15 cellular contexts compared by ENCODE assay signal in the genomic region with DNA sequence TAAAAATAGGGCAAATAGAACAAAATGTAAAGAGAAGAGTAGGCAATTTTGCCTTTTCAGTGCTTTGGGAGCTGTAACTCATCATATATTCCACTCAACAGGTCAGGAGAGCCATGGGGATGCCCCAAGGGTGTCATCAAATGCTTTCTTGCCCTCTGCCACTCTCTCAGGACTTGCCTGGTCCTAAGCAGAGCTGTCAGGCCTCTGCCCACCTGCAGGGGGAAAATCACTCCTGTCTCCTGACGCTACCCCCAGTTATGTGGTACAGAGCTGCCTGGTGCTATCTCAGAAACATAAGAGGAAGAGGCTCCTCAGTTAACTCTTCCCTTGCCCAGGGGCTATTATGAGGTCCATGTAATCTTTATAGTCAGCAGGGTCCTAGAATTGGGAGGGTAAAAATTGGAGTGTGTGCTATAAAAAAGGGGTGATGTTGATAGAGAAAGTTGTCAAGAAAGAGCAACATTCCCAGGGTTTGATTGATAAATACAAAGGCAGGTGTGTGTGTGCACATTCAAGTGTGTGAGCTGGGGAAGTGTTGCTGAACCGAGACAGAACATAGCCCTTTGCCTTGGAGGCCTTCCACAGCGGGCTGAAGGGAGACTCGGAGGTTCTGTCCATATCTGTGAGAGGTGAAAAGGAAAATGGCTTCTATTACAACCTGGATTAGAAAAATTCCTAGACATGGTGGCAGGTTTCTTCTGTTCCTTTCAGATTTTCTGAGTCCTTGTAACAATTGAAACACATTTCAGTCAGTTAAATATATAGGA. TPM values are rescaled to one million over a fixed set of nuclear protein-coding genes. Genes with fewer than 3 reads are reported as not detected.
DNase-seq lines count a peak whose midpoint lies in the region; ATAC-seq and TF ChIP-seq lines count a peak whose summit lies in the region.
"Had no signal": no experiment of that assay in that cellular context is flagged by ENCODE, and none has a peak within 500 bp of the region (broad histone marks: within the 10 kb centered on the region; RNA-seq: fewer than 3 reads in every experiment).

No MANE protein-coding gene starts in this region.

- no peak overlapping the region for H3K4me3 Mint-ChIP-seq in glutamatergic neuron (ENCODE audit: unreplicated experiment)
- H3K4me3 Mint-ChIP-seq: CD4-positive, alpha-beta memory T cell; naive thymus-derived CD8-positive, alpha-beta T cell had no signal

- DNase-seq in DMS53 (lab: John Stamatoyannopoulos, UW) (peak; percentile 30), DMS53 treated with DMSO at 0.1 percent for 48 hours (lab: John Stamatoyannopoulos, UW; ENCODE audit: unreplicated experiment) (no peak), SW480 (ENCODE audit: low spot score) (peak; percentile 13), glutamatergic neuron (peak; percentile 24), renal cortical epithelial cell (ENCODE audit: low read depth) (peak; percentile 46), DMS 273 (lab: John Stamatoyannopoulos, UW; ENCODE audit: unreplicated experiment) (no peak)
- no peak for DNase-seq in activated CD4-positive, alpha-beta T cell treated with anti-CD3 and anti-CD28 coated beads, Interleukin-2, amount 50 U/mL, for 48 hours
- DNase-seq: activated CD4-positive, alpha-beta T cell treated with anti-CD3 and anti-CD28 coated beads, Interleukin-2, amount 50 U/mL, for 4 hours; activated effector memory CD4-positive, alpha-beta T cell treated with Interleukin-2 at 50 U/mL for 16 hours; body of pancreas; CD4-positive, alpha-beta memory T cell; GF-D8; naive thymus-derived CD8-positive, alpha-beta T cell; PC-9 had no signal

- ATAC-seq in HG02759 (IDR thresholded peaks at IDR 0.05; ENCODE audit: unreplicated experiment), result no peak
- ATAC-seq: body of pancreas; naive thymus-derived CD8-positive, alpha-beta T cell had no signal

- no peaks in the 10 kb centered on the region for H3K36me3 Mint-ChIP-seq in glutamatergic neuron (ENCODE audit: unreplicated experiment)
- H3K36me3 Mint-ChIP-seq: CD4-positive, alpha-beta memory T cell; naive thymus-derived CD8-positive, alpha-beta T cell had no signal

- H3K27me3 Mint-ChIP-seq in glutamatergic neuron (ENCODE audit: unreplicated experiment), result no peaks in the 10 kb centered on the region

- H3K27ac Mint-ChIP-seq in glutamatergic neuron (ENCODE audit: unreplicated experiment), result no peak overlapping the region
- H3K27ac Mint-ChIP-seq: CD4-positive, alpha-beta memory T cell; naive thymus-derived CD8-positive, alpha-beta T cell had no signal

- H3K9me3 Mint-ChIP-seq in glutamatergic neuron (ENCODE audit: unreplicated experiment), result no peaks in the 10 kb centered on the region
- H3K9me3 Mint-ChIP-seq: CD4-positive, alpha-beta memory T cell; naive thymus-derived CD8-positive, alpha-beta T cell had no signal

- H3K4me1 Mint-ChIP-seq in glutamatergic neuron (ENCODE audit: low read depth, unreplicated experiment), result peaks cover 16% of the 10 kb centered on the region
- H3K4me1 Mint-ChIP-seq: naive thymus-derived CD8-positive, alpha-beta T cell had no signal

- peak; percentile 25 for TF ChIP-seq CTCF in glutamatergic neuron (IDR thresholded peaks at IDR 0.05; ENCODE audit: partially characterized antibody, unreplicated experiment)

RNA-seq across cellular contexts. Expression of a gene that starts 25.4 kb away (rescaled TPM):
- 23.9 TPM for total RNA-seq in glutamatergic neuron (ENCODE audit: unreplicated experiment)
- 103 and 263 TPM in 2 replicates for total RNA-seq in renal cortical epithelial cell

Comparison
In these comparisons a context has a peak if more than half of its experiments do, and no peak if none do; other contexts are left out.
1. DNase-seq: peak in DMS53 (single experiment), SW480 (single experiment), glutamatergic neuron (single experiment) and renal cortical epithelial cell (single experiment); none in DMS53 treated with DMSO at 0.1 percent for 48 hours (single experiment), activated CD4-positive, alpha-beta T cell treated with anti-CD3 and anti-CD28 coated beads, Interleukin-2, amount 50 U/mL, for 48 hours (0 of 2) and DMS 273 (single experiment).